ENCODE assay signal across 15 cellular contexts in genomic region chr17:82461827-82462524, GRCh38. TPM values are rescaled to one million over a fixed set of nuclear protein-coding genes. Genes with fewer than 3 reads are reported as not detected.
DNase-seq lines count a peak whose midpoint lies in the region; ATAC-seq and TF ChIP-seq lines count a peak whose summit lies in the region.
"Had no signal": no experiment of that assay in that cellular context is flagged by ENCODE, and none has a peak within 500 bp of the region (broad histone marks: within the 10 kb centered on the region; RNA-seq: fewer than 3 reads in every experiment).

No MANE protein-coding gene starts in this region.

- DNase-seq in activated CD4-positive, alpha-beta T cell treated with anti-CD3 and anti-CD28 coated beads, Interleukin-2, amount 10 ng/mL, durations not matched to agents 7 days and 5 days, result no peak
- DNase-seq in activated CD4-positive, alpha-beta T cell treated with anti-CD3 and anti-CD28 coated beads for 36 hours, result no peak
- DNase-seq in HuH-7.5 (ENCODE audit: low spot score) (peak; percentile 70), amniotic epithelial cell (ENCODE audit: low read depth) (peak; percentile 25), medulla oblongata (ENCODE audit: extremely low spot score) (no peak), ascending aorta (ENCODE audit: low spot score in 2 of 2) (no peak), SJCRH30 (no peak)
- no peak for DNase-seq in natural killer cell treated with Interleukin-12 subunit alpha and Interleukin-12 subunit beta and Interleukin-15 and Interleukin-18, amount 100 ng/mL, for 72 hours (ENCODE audit: low spot score)
- DNase-seq: H7; hippocampal formation; mesendoderm; stimulated activated CD4-positive, alpha-beta T cell treated with anti-CD3 and anti-CD28 coated beads, Interleukin-2, amount 100 ng/mL, for 24 hours; T-helper 9 cell had no signal

- H3K9me3 ChIP-seq in ascending aorta, result no peaks in the 10 kb centered on the region
- no peaks in the 10 kb centered on the region for H3K9me3 ChIP-seq in SJCRH30 (replicated peaks)

- ATAC-seq in activated CD4-positive, alpha-beta T cell treated with anti-CD3 and anti-CD28 coated beads for 36 hours, result no peak
- ATAC-seq in natural killer cell treated with Interleukin-12 subunit alpha and Interleukin-12 subunit beta and Interleukin-15 and Interleukin-18, amount 100 ng/mL, for 72 hours, result no peak
- ATAC-seq: Panc1; stimulated activated memory B cell treated with anti-CD40 and anti-IgM and Interleukin-4, amounts not matched to agents 10 μg/mL and 1 μg/mL and 100 μg/mL, for 72 hours had no signal

- no peaks in the 10 kb centered on the region for H3K9me3 Mint-ChIP-seq in activated CD4-positive, alpha-beta T cell treated with anti-CD3 and anti-CD28 coated beads, Interleukin-2, amount 10 ng/mL, durations not matched to agents 7 days and 5 days
- no peaks in the 10 kb centered on the region for H3K9me3 Mint-ChIP-seq in activated CD4-positive, alpha-beta T cell treated with anti-CD3 and anti-CD28 coated beads for 36 hours (ENCODE audit: low read depth)
- no peaks in the 10 kb centered on the region for H3K9me3 Mint-ChIP-seq in natural killer cell treated with Interleukin-12 subunit alpha and Interleukin-12 subunit beta and Interleukin-15 and Interleukin-18, amount 100 ng/mL, for 72 hours
- H3K9me3 Mint-ChIP-seq: stimulated activated memory B cell treated with anti-CD40 and anti-IgM and Interleukin-4, amounts not matched to agents 10 μg/mL and 1 μg/mL and 100 μg/mL, for 72 hours had no signal

- peaks cover 60% of the 10 kb centered on the region for H3K4me1 Mint-ChIP-seq in activated CD4-positive, alpha-beta T cell treated with anti-CD3 and anti-CD28 coated beads, Interleukin-2, amount 10 ng/mL, durations not matched to agents 7 days and 5 days
- peaks cover 29% of the 10 kb centered on the region for H3K4me1 Mint-ChIP-seq in activated CD4-positive, alpha-beta T cell treated with anti-CD3 and anti-CD28 coated beads for 36 hours
- peaks cover 31 to 60% of the 10 kb centered on the region in 2 donors for H3K4me1 Mint-ChIP-seq in natural killer cell treated with Interleukin-12 subunit alpha and Interleukin-12 subunit beta and Interleukin-15 and Interleukin-18, amount 100 ng/mL, for 72 hours (ENCODE audit: low read depth in 2 of 2)

- POLR2A ChIA-PET in activated CD4-positive, alpha-beta T cell treated with anti-CD3 and anti-CD28 coated beads, Interleukin-2, amount 10 ng/mL, durations not matched to agents 7 days and 5 days (lab: Charles Lee), result no interaction called here
- POLR2A ChIA-PET in activated CD4-positive, alpha-beta T cell treated with anti-CD3 and anti-CD28 coated beads for 36 hours (lab: Charles Lee), result interaction anchor here (0.7 kb wide), 1 partner anchor 13 kb away, joined by 4 read pairs; no protein-coding TSS in a partner anchor

- H3K36me3 ChIP-seq in ascending aorta (peaks cover 43 to 56% of the 10 kb centered on the region in 2 donors), SJCRH30 (peaks cover 28% of the 10 kb centered on the region)

- intact Hi-C loops in activated CD4-positive, alpha-beta T cell treated with anti-CD3 and anti-CD28 coated beads for 36 hours (cut with DNase I, micrococcal nuclease), result no loop called here
- intact Hi-C loops in ascending aorta (cut with DNase I), result no loop called here

- H3K4me3 Mint-ChIP-seq in activated CD4-positive, alpha-beta T cell treated with anti-CD3 and anti-CD28 coated beads, Interleukin-2, amount 10 ng/mL, durations not matched to agents 7 days and 5 days, result peak overlapping the region; percentile 6
- no peak overlapping the region for H3K4me3 Mint-ChIP-seq in activated CD4-positive, alpha-beta T cell treated with anti-CD3 and anti-CD28 coated beads for 36 hours
- H3K4me3 Mint-ChIP-seq in natural killer cell treated with Interleukin-12 subunit alpha and Interleukin-12 subunit beta and Interleukin-15 and Interleukin-18, amount 100 ng/mL, for 72 hours, result no peak overlapping the region
- H3K4me3 Mint-ChIP-seq: stimulated activated memory B cell treated with anti-CD40 and anti-IgM and Interleukin-4, amounts not matched to agents 10 μg/mL and 1 μg/mL and 100 μg/mL, for 72 hours had no signal

- H3K36me3 Mint-ChIP-seq in activated CD4-positive, alpha-beta T cell treated with anti-CD3 and anti-CD28 coated beads, Interleukin-2, amount 10 ng/mL, durations not matched to agents 7 days and 5 days (ENCODE audit: low read depth), result peaks cover 65% of the 10 kb centered on the region
- peaks cover 56% of the 10 kb centered on the region for H3K36me3 Mint-ChIP-seq in activated CD4-positive, alpha-beta T cell treated with anti-CD3 and anti-CD28 coated beads for 36 hours (ENCODE audit: low read depth)
- peaks cover 16% of the 10 kb centered on the region for H3K36me3 Mint-ChIP-seq in natural killer cell treated with Interleukin-12 subunit alpha and Interleukin-12 subunit beta and Interleukin-15 and Interleukin-18, amount 100 ng/mL, for 72 hours

- no peak overlapping the region for H3K27ac Mint-ChIP-seq in activated CD4-positive, alpha-beta T cell treated with anti-CD3 and anti-CD28 coated beads, Interleukin-2, amount 10 ng/mL, durations not matched to agents 7 days and 5 days
- no peak overlapping the region for H3K27ac Mint-ChIP-seq in activated CD4-positive, alpha-beta T cell treated with anti-CD3 and anti-CD28 coated beads for 36 hours
- peak overlapping the region; percentile 5 to 80 for H3K27ac Mint-ChIP-seq in natural killer cell treated with Interleukin-12 subunit alpha and Interleukin-12 subunit beta and Interleukin-15 and Interleukin-18, amount 100 ng/mL, for 72 hours
- H3K27ac Mint-ChIP-seq: stimulated activated memory B cell treated with anti-CD40 and anti-IgM and Interleukin-4, amounts not matched to agents 10 μg/mL and 1 μg/mL and 100 μg/mL, for 72 hours had no signal

- H3K4me3 ChIP-seq in ascending aorta (no peak overlapping the region), SJCRH30 (no peak overlapping the region)

- TF ChIP-seq CTCF in ascending aorta (IDR thresholded peaks at IDR 0.05), result no peak

- CTCF ChIA-PET in activated CD4-positive, alpha-beta T cell treated with anti-CD3 and anti-CD28 coated beads, Interleukin-2, amount 10 ng/mL, durations not matched to agents 7 days and 5 days (lab: Charles Lee), result no interaction called here
- CTCF ChIA-PET in activated CD4-positive, alpha-beta T cell treated with anti-CD3 and anti-CD28 coated beads for 36 hours (lab: Charles Lee), result interaction anchor here (0.7 to 1.4 kb wide), 3 partner anchors 19 to 44 kb away, joined by 3 to 5 read pairs (median 3); partner anchors contain the start of gene HEXD

- peaks cover 0 to 15% of the 10 kb centered on the region in 2 donors for H3K4me1 ChIP-seq in ascending aorta
- H3K4me1 ChIP-seq in SJCRH30, result peaks cover 5% of the 10 kb centered on the region

- peak overlapping the region in 1 of 2 donors; percentile 6 for H3K27ac ChIP-seq in ascending aorta
- no peak overlapping the region for H3K27ac ChIP-seq in SJCRH30

- no peaks in the 10 kb centered on the region for H3K27me3 Mint-ChIP-seq in activated CD4-positive, alpha-beta T cell treated with anti-CD3 and anti-CD28 coated beads, Interleukin-2, amount 10 ng/mL, durations not matched to agents 7 days and 5 days
- H3K27me3 Mint-ChIP-seq in activated CD4-positive, alpha-beta T cell treated with anti-CD3 and anti-CD28 coated beads for 36 hours, result no peaks in the 10 kb centered on the region
- H3K27me3 Mint-ChIP-seq in natural killer cell treated with Interleukin-12 subunit alpha and Interleukin-12 subunit beta and Interleukin-15 and Interleukin-18, amount 100 ng/mL, for 72 hours, result no peaks in the 10 kb centered on the region
- H3K27me3 Mint-ChIP-seq: stimulated activated memory B cell treated with anti-CD40 and anti-IgM and Interleukin-4, amounts not matched to agents 10 μg/mL and 1 μg/mL and 100 μg/mL, for 72 hours had no signal

- H3K27me3 ChIP-seq in ascending aorta (no peaks in the 10 kb centered on the region), SJCRH30 (no peaks in the 10 kb centered on the region)

RNA-seq across cellular contexts. Expression of gene NARF, which starts 3.4 kb away (rescaled TPM):
- total RNA-seq in activated CD4-positive, alpha-beta T cell treated with anti-CD3 and anti-CD28 coated beads, Interleukin-2, amount 10 ng/mL, durations not matched to agents 7 days and 5 days, result 100 to 1,000 TPM; 105 to 117 TPM
- total RNA-seq in activated CD4-positive, alpha-beta T cell treated with anti-CD3 and anti-CD28 coated beads for 36 hours, result 10 to 100 TPM; 65.4 to 85.9 TPM
- total RNA-seq in natural killer cell treated with Interleukin-12 subunit alpha and Interleukin-12 subunit beta and Interleukin-15 and Interleukin-18, amount 100 ng/mL, for 72 hours, result 100 to 1,000 TPM; 217 to 295 TPM
- 38.3 TPM for total RNA-seq in ascending aorta
- 150 and 156 TPM in 2 replicates for total RNA-seq in SJCRH30 (2014; rRNA removed; shearing (Covaris generic))

RNA-seq across cellular contexts. Expression of gene CYBC1, which starts 11.4 kb away (rescaled TPM):
- total RNA-seq in activated CD4-positive, alpha-beta T cell treated with anti-CD3 and anti-CD28 coated beads, Interleukin-2, amount 10 ng/mL, durations not matched to agents 7 days and 5 days, result 100 to 1,000 TPM; 300 to 324 TPM
- total RNA-seq in activated CD4-positive, alpha-beta T cell treated with anti-CD3 and anti-CD28 coated beads for 36 hours, result 100 to 1,000 TPM; 286 to 329 TPM
- 100 to 1,000 TPM; 300 to 380 TPM for total RNA-seq in natural killer cell treated with Interleukin-12 subunit alpha and Interleukin-12 subunit beta and Interleukin-15 and Interleukin-18, amount 100 ng/mL, for 72 hours
- 124 TPM for total RNA-seq in ascending aorta
- total RNA-seq in SJCRH30 (2014; rRNA removed; shearing (Covaris generic)), result 62.8 and 69.7 TPM in 2 replicates

RNA-seq across cellular contexts. Expression of gene OGFOD3, which starts 43.6 kb away (rescaled TPM):
- total RNA-seq in activated CD4-positive, alpha-beta T cell treated with anti-CD3 and anti-CD28 coated beads, Interleukin-2, amount 10 ng/mL, durations not matched to agents 7 days and 5 days, result 10 to 100 TPM; 23.8 to 28.0 TPM
- 10 to 100 TPM; 20.0 to 22.3 TPM for total RNA-seq in activated CD4-positive, alpha-beta T cell treated with anti-CD3 and anti-CD28 coated beads for 36 hours
- total RNA-seq in natural killer cell treated with Interleukin-12 subunit alpha and Interleukin-12 subunit beta and Interleukin-15 and Interleukin-18, amount 100 ng/mL, for 72 hours, result 10 to 100 TPM; 29.7 to 30.1 TPM
- total RNA-seq in ascending aorta, result 36.6 TPM
- 142 and 144 TPM in 2 replicates for total RNA-seq in SJCRH30 (2014; rRNA removed; shearing (Covaris generic))

RNA-seq across cellular contexts. Expression of gene HEXD, which starts 43.8 kb away (rescaled TPM):
- total RNA-seq in activated CD4-positive, alpha-beta T cell treated with anti-CD3 and anti-CD28 coated beads, Interleukin-2, amount 10 ng/mL, durations not matched to agents 7 days and 5 days, result 10 to 100 TPM; 65.5 to 70.2 TPM
- 10 to 100 TPM; 23.3 to 26.0 TPM for total RNA-seq in activated CD4-positive, alpha-beta T cell treated with anti-CD3 and anti-CD28 coated beads for 36 hours
- 10 to 100 TPM; 19.5 to 40.1 TPM for total RNA-seq in natural killer cell treated with Interleukin-12 subunit alpha and Interleukin-12 subunit beta and Interleukin-15 and Interleukin-18, amount 100 ng/mL, for 72 hours
- total RNA-seq in ascending aorta, result 40.4 TPM
- 8.9 and 14.2 TPM in 2 replicates for total RNA-seq in SJCRH30 (2014; rRNA removed; shearing (Covaris generic))

RNA-seq across cellular contexts. Expression of gene FOXK2, which starts 57.6 kb away (rescaled TPM):
- total RNA-seq in activated CD4-positive, alpha-beta T cell treated with anti-CD3 and anti-CD28 coated beads, Interleukin-2, amount 10 ng/mL, durations not matched to agents 7 days and 5 days, result 10 to 100 TPM; 59.6 to 63.2 TPM
- total RNA-seq in activated CD4-positive, alpha-beta T cell treated with anti-CD3 and anti-CD28 coated beads for 36 hours, result 10 to 100 TPM; 58.1 to 75.4 TPM
- 100 to 1,000 TPM in 1 of 2 donors, 10 to 100 TPM in 1; 60.9 to 108 TPM for total RNA-seq in natural killer cell treated with Interleukin-12 subunit alpha and Interleukin-12 subunit beta and Interleukin-15 and Interleukin-18, amount 100 ng/mL, for 72 hours
- total RNA-seq in ascending aorta, result 131 TPM
- total RNA-seq in SJCRH30 (2014; rRNA removed; shearing (Covaris generic)), result 87.6 and 95.0 TPM in 2 replicates

Comparison
In these comparisons a context has a peak if more than half of its experiments do, and no peak if none do; other contexts are left out.
1. DNase-seq: peak in HuH-7.5 (single experiment) and amniotic epithelial cell (single experiment); none in activated CD4-positive, alpha-beta T cell treated with anti-CD3 and anti-CD28 coated beads, Interleukin-2, amount 10 ng/mL, durations not matched to agents 7 days and 5 days (single experiment), activated CD4-positive, alpha-beta T cell treated with anti-CD3 and anti-CD28 coated beads for 36 hours (single experiment), natural killer cell treated with Interleukin-12 subunit alpha and Interleukin-12 subunit beta and Interleukin-15 and Interleukin-18, amount 100 ng/mL, for 72 hours (single experiment), medulla oblongata (single experiment), ascending aorta (0 of 2) and SJCRH30 (0 of 2).
2. H3K27ac Mint-ChIP-seq: peak in natural killer cell treated with Interleukin-12 subunit alpha and Interleukin-12 subunit beta and Interleukin-15 and Interleukin-18, amount 100 ng/mL, for 72 hours (2 of 2); none in activated CD4-positive, alpha-beta T cell treated with anti-CD3 and anti-CD28 coated beads, Interleukin-2, amount 10 ng/mL, durations not matched to agents 7 days and 5 days (single experiment) and activated CD4-positive, alpha-beta T cell treated with anti-CD3 and anti-CD28 coated beads for 36 hours (single experiment).